In genomic region chr10:99791831-99792230, GRCh38 we compare ENCODE assay signal across 22 cellular contexts. TPM values are rescaled to one million over a fixed set of nuclear protein-coding genes. Genes with fewer than 3 reads are reported as not detected.
A peak's percentile ranks its signal among the peaks of the same experiment; 100 is the strongest.
DNase-seq lines count a peak whose midpoint lies in the region; ATAC-seq, FAIRE-seq and TF ChIP-seq lines count a peak whose summit lies in the region.
"Had no signal": no experiment of that assay in that cellular context is flagged by ENCODE, and none has a peak within 500 bp of the region (broad histone marks: within the 10 kb centered on the region; RNA-seq: fewer than 3 reads in every experiment).

No MANE protein-coding gene starts in this region.

- H4K91ac ChIP-seq in IMR-90 (ENCODE audit: insufficient read depth, low read depth, low read length): no peak overlapping the region

- H3K9ac ChIP-seq in IMR-90 (ENCODE audit: low read depth, low read length) (no peak overlapping the region), K562 (ENCODE audit: insufficient read depth in 1 of 2, low read depth in 2 of 2, low read length in 2 of 2) (no peak overlapping the region), keratinocyte (ENCODE audit: control insufficient read depth, extremely low read depth, insufficient read depth, low read length) (no peak overlapping the region)
- H3K9ac ChIP-seq: BLaER1 treated with 17β-estradiol and CSF1 and Interleukin-3, amounts not matched to agents 10 nM and 100 nM had no signal

- no peaks in the 10 kb centered on the region for H3K9me3 ChIP-seq in A549
- H3K9me3 ChIP-seq in IMR-90 (ENCODE audit: control insufficient read depth, insufficient read depth, low read length): no peaks in the 10 kb centered on the region
- H3K9me3 ChIP-seq in K562 (replicated peaks; ENCODE audit: control insufficient read depth, insufficient read depth, low read depth, low read length): no peaks in the 10 kb centered on the region
- H3K9me3 ChIP-seq in keratinocyte (ENCODE audit: control insufficient read depth, low read depth, low read length): no peaks in the 10 kb centered on the region
- H3K9me3 ChIP-seq: BLaER1 treated with 17β-estradiol and CSF1 and Interleukin-3, amounts not matched to agents 10 nM and 100 nM; Caco-2 had no signal

- H2BK120ac ChIP-seq in IMR-90 (ENCODE audit: low read depth, low read length): no peak overlapping the region

- no peak overlapping the region for H3K18ac ChIP-seq in IMR-90 (ENCODE audit: low read depth, low read length)

- H3K4me3 ChIP-seq in A549 (no peak overlapping the region), IMR-90 (ENCODE audit: insufficient read depth, low read depth, low read length) (no peak overlapping the region), K562 (no peak overlapping the region), keratinocyte (ENCODE audit: control insufficient read depth in 2 of 3, extremely low read depth in 1 of 3, insufficient read depth in 2 of 3, low read depth in 1 of 3, low read length in 3 of 3) (no peak overlapping the region)
- H3K4me3 ChIP-seq: BLaER1 treated with 17β-estradiol and CSF1 and Interleukin-3, amounts not matched to agents 10 nM and 100 nM had no signal

- H3K27ac ChIP-seq in A549 (0 out of 6 replicates have a peak overlapping the region, but pooled peaks of 1 of the 2 experiments have one; percentile 2), IMR-90 (ENCODE audit: insufficient read depth, low read length) (no peak overlapping the region), K562 (ENCODE audit: extremely low read depth, low read depth, low read length) (no peak overlapping the region), keratinocyte (ENCODE audit: control insufficient read depth, insufficient read depth, low read length) (no peak overlapping the region)
- H3K27ac ChIP-seq: BLaER1 treated with 17β-estradiol and CSF1 and Interleukin-3, amounts not matched to agents 10 nM and 100 nM; C4-2B had no signal

- no peaks in the 10 kb centered on the region for H3K36me3 ChIP-seq in IMR-90 (ENCODE audit: control insufficient read depth, insufficient read depth, low read length)
- H3K36me3 ChIP-seq in K562 (ENCODE audit: control insufficient read depth, insufficient read depth, low read length): no peaks in the 10 kb centered on the region
- H3K36me3 ChIP-seq in keratinocyte (ENCODE audit: control insufficient read depth in 2 of 2, extremely low read depth in 1 of 2, insufficient read depth in 2 of 2, low read length in 2 of 2): peaks cover 0 to 4% of the 10 kb centered on the region in 2 experiments
- H3K36me3 ChIP-seq: BLaER1 treated with 17β-estradiol and CSF1 and Interleukin-3, amounts not matched to agents 10 nM and 100 nM had no signal

- no peak overlapping the region for H2BK20ac ChIP-seq in IMR-90 (ENCODE audit: low read depth, low read length)

- BruUV-seq in IMR-90 (replicated peaks; lab: Mats Ljungman, UMichigan): no TSS peak
- BruUV-seq in K562 (replicated peaks; lab: Mats Ljungman, UMichigan): no TSS peak

- POLR2A ChIA-PET in A549 (lab: Yijun Ruan, JAX) (interaction anchor here (1.3 to 2.1 kb wide), 2 partner anchors 9 to 59 kb away, joined by 3 to 11 read pairs; partner anchors contain the start of genes ABCC2, COX15 and CUTC), IMR-90 (lab: Charles Lee; ENCODE audit: unreplicated experiment) (no interaction called here), K562 (lab: Yijun Ruan, JAX) (no interaction called here)

- no peak for TF ChIP-seq CTCF in A549 (IDR thresholded peaks at IDR 0.05)
- TF ChIP-seq CTCF in IMR-90 (conservative IDR thresholded peaks at IDR 0.05; ENCODE audit: low read depth, low read length): no peak
- TF ChIP-seq CTCF in K562 (IDR thresholded peaks at IDR 0.05 in 2 of 3, conservative IDR thresholded peaks at IDR 0.05 in 1 of 3; ENCODE audit: insufficient read depth in 2 of 3, low read depth in 1 of 3, low read length in 3 of 3): no peak
- no peak for TF ChIP-seq CTCF in keratinocyte (optimal IDR thresholded peaks at IDR 0.05 in 1 of 3, IDR thresholded peaks at IDR 0.05 in 1 of 3, conservative IDR thresholded peaks at IDR 0.05 in 1 of 3; ENCODE audit: extremely low read depth in 1 of 3, insufficient read depth in 2 of 3, low read length in 3 of 3)

- no peak overlapping the region for H3K4ac ChIP-seq in IMR-90 (ENCODE audit: low read depth, low read length)

- H4K20me1 ChIP-seq in IMR-90 (ENCODE audit: insufficient read depth, low read length): no peaks in the 10 kb centered on the region
- no peaks in the 10 kb centered on the region for H4K20me1 ChIP-seq in K562 (replicated peaks; ENCODE audit: control insufficient read depth, insufficient read depth, low read length)
- no peaks in the 10 kb centered on the region for H4K20me1 ChIP-seq in keratinocyte (ENCODE audit: control insufficient read depth, extremely low read depth, insufficient read depth, low read length)
- H4K20me1 ChIP-seq: BLaER1 treated with 17β-estradiol and CSF1 and Interleukin-3, amounts not matched to agents 10 nM and 100 nM had no signal

- no peak overlapping the region for H2AK9ac ChIP-seq in IMR-90 (replicated peaks; ENCODE audit: low read depth, low read length, poor library complexity)

- intact Hi-C loops in IMR-90 (cut with micrococcal nuclease) (no loop called here), K562 (cut with micrococcal nuclease) (no loop called here)

- no peak overlapping the region for H2AK5ac ChIP-seq in IMR-90 (ENCODE audit: low read depth, low read length)

- no peak overlapping the region for H3K14ac ChIP-seq in IMR-90 (replicated peaks; ENCODE audit: low read depth, low read length)

- H3K4me2 ChIP-seq in A549 (peak overlapping the region; percentile 31), IMR-90 (ENCODE audit: low read depth, low read length) (no peak overlapping the region), K562 (ENCODE audit: insufficient read depth, low read length) (no peak overlapping the region), keratinocyte (ENCODE audit: control insufficient read depth, extremely low read depth, insufficient read depth, low read depth, low read length) (no peak overlapping the region)
- H3K4me2 ChIP-seq: BLaER1 treated with 17β-estradiol and CSF1 and Interleukin-3, amounts not matched to agents 10 nM and 100 nM had no signal

- TF ChIP-seq RAD21 in A549 (conservative IDR thresholded peaks at IDR 0.05 in 1 of 2, IDR thresholded peaks at IDR 0.05 in 1 of 2) (no peak), IMR-90 (IDR thresholded peaks at IDR 0.05; ENCODE audit: low read length) (no peak), K562 (CRISPR knock-in tag; conservative IDR thresholded peaks at IDR 0.05 in 1 of 2, IDR thresholded peaks at IDR 0.05 in 1 of 2) (no peak)

- TF ChIP-seq POLR2A in A549 (IDR thresholded peaks at IDR 0.05; ENCODE audit: low read length): no peak
- TF ChIP-seq POLR2A in IMR-90 (IDR thresholded peaks at IDR 0.05; ENCODE audit: low read depth, low read length): no peak
- TF ChIP-seq POLR2A in K562 (conservative IDR thresholded peaks at IDR 0.05): no peak

- no peak overlapping the region for H2AFZ ChIP-seq in IMR-90 (replicated peaks; ENCODE audit: low read length, poor library complexity)
- no peak overlapping the region for H2AFZ ChIP-seq in K562 (ENCODE audit: low read depth, low read length)
- H2AFZ ChIP-seq in keratinocyte (ENCODE audit: control insufficient read depth, low read length): no peak overlapping the region

- FAIRE-seq in A549 (lab: Jason Lieb, UNC): peak; percentile 13
- no peak for FAIRE-seq in K562 (lab: Jason Lieb, UNC)
- peak; percentile 56 for FAIRE-seq in keratinocyte (lab: Jason Lieb, UNC)
- FAIRE-seq: A204.1, D721Med, G401.6, GM12891, GM19239 had no signal

- in situ Hi-C loops in IMR-90 (cut with MboI; ENCODE audit: low sequenced_read_pairs): no loop called here
- in situ Hi-C loops in K562 (cut with MboI): no loop called here

- H3K79me2 ChIP-seq in K562 (ENCODE audit: control insufficient read depth, insufficient read depth, low read length) (no peaks in the 10 kb centered on the region), keratinocyte (ENCODE audit: control insufficient read depth, insufficient read depth, low read length) (no peaks in the 10 kb centered on the region)

- H3K27me3 ChIP-seq in IMR-90 (ENCODE audit: control insufficient read depth, insufficient read depth, low read length): no peaks in the 10 kb centered on the region
- H3K27me3 ChIP-seq in K562 (ENCODE audit: control insufficient read depth in 2 of 2, insufficient read depth in 2 of 2, low read length in 2 of 2): peaks cover 6 to 13% of the 10 kb centered on the region in 2 experiments; a peak in 4 of 5 replicates
- H3K27me3 ChIP-seq in keratinocyte (ENCODE audit: control insufficient read depth, extremely low read depth, insufficient read depth, low read length): no peaks in the 10 kb centered on the region
- H3K27me3 ChIP-seq: BLaER1 treated with 17β-estradiol and CSF1 and Interleukin-3, amounts not matched to agents 10 nM and 100 nM had no signal

- dilution Hi-C loops in IMR-90 (cut with HindIII; ENCODE audit: low sequenced_read_pairs, unreplicated experiment) (no loop called here), keratinocyte (cut with MboI; ENCODE audit: extremely low pct_ligation_motif_present, low sequenced_read_pairs) (no loop called here)

- no peak overlapping the region for H2BK5ac ChIP-seq in IMR-90 (ENCODE audit: low read depth, low read length, poor library complexity, severe bottlenecking)

- ATAC-seq in A549 (no peak; a peak in 1 of 6 replicates), IMR-90 (ENCODE audit: low read depth) (no peak), K562 (no peak), GM21723 (IDR thresholded peaks at IDR 0.05; ENCODE audit: unreplicated experiment) (no peak), GM21447 (IDR thresholded peaks at IDR 0.05; ENCODE audit: unreplicated experiment) (no peak)
- ATAC-seq: CD8-positive, alpha-beta T cell had no signal

- H4K5ac ChIP-seq in IMR-90 (ENCODE audit: low read depth, low read length): no peak overlapping the region

- no peaks in the 10 kb centered on the region for H3K79me1 ChIP-seq in IMR-90 (ENCODE audit: low read depth in 1 of 2, low read length in 2 of 2)

- 65% methylated on average over 3 of the region's 3 CpGs for WGBS in A549 (ENCODE audit: missing lambda C conversion rate)
- no CpG with 5 or more reads among the region's 3 CpGs for WGBS in IMR-90 (ENCODE audit: extremely low coverage in 2 of 2, insufficient read length in 1 of 2), 2 experiments
- WGBS in K562 (ENCODE audit: insufficient coverage, low coverage, missing lambda C conversion rate): 4% methylated on average over 3 of the region's 3 CpGs

- no peak overlapping the region for H3K23ac ChIP-seq in IMR-90 (ENCODE audit: low read depth, low read length)

- DNase-seq in A549 (ENCODE audit: low read depth in 1 of 2, low spot score in 1 of 2) (no peak), IMR-90 (no peak), K562 (ENCODE audit: extremely low read depth in 1 of 4, low spot score in 3 of 4) (no peak), keratinocyte (ENCODE audit: low read depth, low spot score) (no peak), NCI-H146 (lab: John Stamatoyannopoulos, UW) (no peak)
- DNase-seq: 8988T; AML-193; Caco-2; Calu3; CD4-positive, alpha-beta T cell; CD8-positive, alpha-beta T cell; DMS79 treated with DMSO at 0.1 percent for 48 hours; GF-D8 had no signal

- CTCF ChIA-PET in A549 (lab: Yijun Ruan, JAX): interaction anchor here (1.8 to 4.1 kb wide), 3 partner anchors 15 to 59 kb away, joined by 5 to 21 read pairs (median 6); partner anchors contain the start of genes COX15 and CUTC
- CTCF ChIA-PET in IMR-90 (lab: Yijun Ruan, JAX): no interaction called here
- CTCF ChIA-PET in K562 (lab: Yijun Ruan, JAX; ENCODE audit: low intra/inter-chr PET ratio): no interaction called here

- H4K8ac ChIP-seq in IMR-90 (ENCODE audit: low read depth in 2 of 2, low read length in 2 of 2): no peak overlapping the region

- no peak for TF ChIP-seq EP300 in A549 (IDR thresholded peaks at IDR 0.05)
- no peak for TF ChIP-seq EP300 in K562 (IDR thresholded peaks at IDR 0.05; ENCODE audit: low read length)

- no peak overlapping the region for H2BK15ac ChIP-seq in IMR-90 (ENCODE audit: low read depth, low read length)

- H3K4me1 ChIP-seq in A549: peaks cover 65% of the 10 kb centered on the region
- peaks cover 2% of the 10 kb centered on the region for H3K4me1 ChIP-seq in IMR-90 (ENCODE audit: control insufficient read depth, insufficient read depth, low read length)
- H3K4me1 ChIP-seq in K562 (replicated peaks in 1 of 2; ENCODE audit: control insufficient read depth in 2 of 2, insufficient read depth in 2 of 2, low read length in 2 of 2): no peaks in the 10 kb centered on the region
- no peaks in the 10 kb centered on the region for H3K4me1 ChIP-seq in keratinocyte (ENCODE audit: control insufficient read depth, extremely low read depth, insufficient read depth, low read length)
- H3K4me1 ChIP-seq: BLaER1 treated with 17β-estradiol and CSF1 and Interleukin-3, amounts not matched to agents 10 nM and 100 nM; Caco-2 had no signal

- H3K56ac ChIP-seq in IMR-90 (ENCODE audit: extremely low read depth, insufficient read depth, low read length): no peak overlapping the region

- 0 out of 2 replicates have a peak, but pooled peaks cover 3% of the 10 kb centered on the region for H3K9me1 ChIP-seq in IMR-90 (ENCODE audit: insufficient read depth, low read length)
- H3K9me1 ChIP-seq in K562 (ENCODE audit: control insufficient read depth, insufficient read depth, low read length): no peaks in the 10 kb centered on the region
- H3K9me1 ChIP-seq in keratinocyte (ENCODE audit: control insufficient read depth, extremely low read depth, insufficient read depth, low read length): no peaks in the 10 kb centered on the region

RNA-seq across cellular contexts. Expression of gene ABCC2, which starts 9.4 kb away (rescaled TPM):
- polyA plus RNA-seq in A549 (2011; rRNA removed): 369 and 431 TPM in 2 replicates
- 170 and 173 TPM in 2 replicates for polyA plus RNA-seq in A549 (2012; cell fraction: cytosol; rRNA removed)
- polyA plus RNA-seq in A549 (2012; cell fraction: nucleus; rRNA removed): 487 and 726 TPM in 2 replicates
- 164 to 192 TPM (median 173 TPM) in 3 replicates for polyA plus RNA-seq in A549 (2017; fragmentation: RNase III; extraction: RNeasy Plus Mini Kit Qiagen cat#74134 plus additional on column Dnase treatment)
- polyA minus RNA-seq in A549 (2011; rRNA and poly(A)+ RNA removed): 358 and 400 TPM in 2 replicates
- total RNA-seq in IMR-90 (2012; rRNA removed): 0.28 and 0.36 TPM in 2 replicates
- polyA plus RNA-seq in IMR-90 (2012; rRNA removed): 0.21 and 0.22 TPM in 2 replicates
- 0.05 TPM in 2 replicates for polyA plus RNA-seq in IMR-90 (2012; cell fraction: cytosol; rRNA removed)
- polyA plus RNA-seq in IMR-90 (2012; cell fraction: nucleus; rRNA removed; ENCODE audit: low replicate concordance): 0.40 and 0.83 TPM in 2 replicates
- 0.86 and 1.1 TPM in 2 replicates for total RNA-seq in K562 (2011; cell fraction: chromatin; rRNA removed; ENCODE audit: low replicate concordance)
- 0.13 and 0.17 TPM in 2 replicates for total RNA-seq in K562 (2011; cell fraction: nucleolus; rRNA removed)
- total RNA-seq in K562 (2011; cell fraction: nucleoplasm; rRNA removed): 0.07 TPM in 1 of 2 replicates, not detected in the other
- 0.05 and 0.24 TPM in 2 replicates for total RNA-seq in K562 (2014; rRNA removed)
- total RNA-seq in K562 (2014; rRNA removed; fragmentation: Illumina TruSeq; extraction: Trizol): 0.11 and 0.19 TPM in 2 replicates
- 0.11 and 0.18 TPM in 2 replicates for total RNA-seq in K562 (2015; rRNA removed; fragmentation: Illumina TruSeq; extraction: Trizol)
- 0.11 and 0.34 TPM in 2 replicates for total RNA-seq in K562 (2021)
- 0.14 and 0.22 TPM in 2 replicates for polyA plus RNA-seq in K562 (2011; rRNA removed)
- 0.16 and 0.21 TPM in 2 replicates for polyA plus RNA-seq in K562 (2011; cell fraction: cytosol; rRNA removed)
- 0.60 and 0.66 TPM in 2 replicates for polyA plus RNA-seq in K562 (2011; cell fraction: nucleus; rRNA removed)
- 0.07 and 0.08 TPM in 2 replicates for polyA plus RNA-seq in K562 (2012)
- 0.09 and 0.17 TPM in 2 replicates for polyA plus RNA-seq in K562 (2014; fragmentation: Illumina TruSeq; extraction: Trizol)
- polyA plus RNA-seq in K562 (2014; fragmentation: Nextera tagmentation; extraction: Ambion mirVana): under 1 TPM in 1 of 2 experiments, not detected in 1; 0.03 TPM
- 0.04 TPM in 1 of 2 replicates, not detected in the other for polyA plus RNA-seq in K562 (2014; rRNA removed)
- polyA minus RNA-seq in K562 (2011; rRNA and poly(A)+ RNA removed): 0.21 and 0.39 TPM in 2 replicates
- polyA minus RNA-seq in K562 (2011; cell fraction: cytosol; rRNA and poly(A)+ RNA removed): 2.1 and 2.8 TPM in 2 replicates
- 0.67 and 0.81 TPM in 2 replicates for polyA minus RNA-seq in K562 (2011; cell fraction: nucleus; rRNA and poly(A)+ RNA removed)
- polyA plus RNA-seq in keratinocyte: 2.3 to 3.3 TPM (median 2.5 TPM) in 3 replicates
- polyA plus RNA-seq in keratinocyte (2011; ENCODE audit: low read depth): 2.2 TPM
- 0.71 and 1.8 TPM in 2 replicates for polyA plus RNA-seq in keratinocyte (2011; cell fraction: cytosol; rRNA removed)
- 8.4 and 8.6 TPM in 2 replicates for polyA plus RNA-seq in keratinocyte (2011; cell fraction: nucleus; rRNA removed)
- polyA plus RNA-seq in keratinocyte (2012; ENCODE audit: low replicate concordance): 1.1 and 1.3 TPM in 2 replicates
- polyA minus RNA-seq in keratinocyte: 2.7 to 8.1 TPM (median 7.4 TPM) in 3 replicates
- 4.6 TPM for polyA minus RNA-seq in keratinocyte (2011; cell fraction: cytosol; rRNA and poly(A)+ RNA removed)
- 7.6 and 15.6 TPM in 2 replicates for polyA minus RNA-seq in keratinocyte (2011; cell fraction: nucleus; rRNA and poly(A)+ RNA removed)

RNA-seq across cellular contexts. Expression of gene CUTC, which starts 59.8 kb away (rescaled TPM):
- polyA plus RNA-seq in A549 (2011; rRNA removed): 48.3 and 66.5 TPM in 2 replicates
- 31.4 and 39.9 TPM in 2 replicates for polyA plus RNA-seq in A549 (2012; cell fraction: cytosol; rRNA removed)
- polyA plus RNA-seq in A549 (2012; cell fraction: nucleus; rRNA removed): 13.1 and 26.5 TPM in 2 replicates
- 44.5 to 48.8 TPM (median 47.6 TPM) in 3 replicates for polyA plus RNA-seq in A549 (2017; fragmentation: RNase III; extraction: RNeasy Plus Mini Kit Qiagen cat#74134 plus additional on column Dnase treatment)
- 26.6 and 29.3 TPM in 2 replicates for polyA minus RNA-seq in A549 (2011; rRNA and poly(A)+ RNA removed)
- 7.0 and 17.2 TPM in 2 replicates for total RNA-seq in IMR-90 (2012; rRNA removed)
- 9.1 and 10.2 TPM in 2 replicates for polyA plus RNA-seq in IMR-90 (2012; rRNA removed)
- 2.7 and 5.5 TPM in 2 replicates for polyA plus RNA-seq in IMR-90 (2012; cell fraction: cytosol; rRNA removed)
- polyA plus RNA-seq in IMR-90 (2012; cell fraction: nucleus; rRNA removed; ENCODE audit: low replicate concordance): 1.3 and 11.4 TPM in 2 replicates
- 16.0 and 22.1 TPM in 2 replicates for total RNA-seq in K562 (2011; cell fraction: chromatin; rRNA removed; ENCODE audit: low replicate concordance)
- total RNA-seq in K562 (2011; cell fraction: nucleolus; rRNA removed): 7.2 and 11.4 TPM in 2 replicates
- 13.0 and 13.9 TPM in 2 replicates for total RNA-seq in K562 (2011; cell fraction: nucleoplasm; rRNA removed)
- 16.7 and 23.4 TPM in 2 replicates for total RNA-seq in K562 (2014; rRNA removed)
- total RNA-seq in K562 (2014; rRNA removed; fragmentation: Illumina TruSeq; extraction: Trizol): 32.3 and 34.7 TPM in 2 replicates
- 27.3 and 30.3 TPM in 2 replicates for total RNA-seq in K562 (2015; rRNA removed; fragmentation: Illumina TruSeq; extraction: Trizol)
- 18.6 and 21.6 TPM in 2 replicates for total RNA-seq in K562 (2021)
- polyA plus RNA-seq in K562 (2011; rRNA removed): 38.8 and 49.0 TPM in 2 replicates
- polyA plus RNA-seq in K562 (2011; cell fraction: cytosol; rRNA removed): 14.0 and 27.7 TPM in 2 replicates
- polyA plus RNA-seq in K562 (2011; cell fraction: nucleus; rRNA removed): 14.7 and 19.7 TPM in 2 replicates
- polyA plus RNA-seq in K562 (2012): 17.6 and 26.0 TPM in 2 replicates
- 30.1 and 34.7 TPM in 2 replicates for polyA plus RNA-seq in K562 (2014; fragmentation: Illumina TruSeq; extraction: Trizol)
- 10 to 100 TPM; 47.5 to 69.3 TPM for polyA plus RNA-seq in K562 (2014; fragmentation: Nextera tagmentation; extraction: Ambion mirVana)
- 35.4 and 36.0 TPM in 2 replicates for polyA plus RNA-seq in K562 (2014; rRNA removed)
- 30.4 and 40.7 TPM in 2 replicates for polyA minus RNA-seq in K562 (2011; rRNA and poly(A)+ RNA removed)
- 9.6 and 11.0 TPM in 2 replicates for polyA minus RNA-seq in K562 (2011; cell fraction: cytosol; rRNA and poly(A)+ RNA removed)
- 9.3 and 17.5 TPM in 2 replicates for polyA minus RNA-seq in K562 (2011; cell fraction: nucleus; rRNA and poly(A)+ RNA removed)
- polyA plus RNA-seq in keratinocyte: 16.7 to 29.5 TPM (median 24.3 TPM) in 3 replicates
- polyA plus RNA-seq in keratinocyte (2011; ENCODE audit: low read depth): 17.5 TPM
- polyA plus RNA-seq in keratinocyte (2011; cell fraction: cytosol; rRNA removed): 18.6 and 22.1 TPM in 2 replicates
- polyA plus RNA-seq in keratinocyte (2011; cell fraction: nucleus; rRNA removed): 22.3 and 28.0 TPM in 2 replicates
- 18.6 and 25.9 TPM in 2 replicates for polyA plus RNA-seq in keratinocyte (2012; ENCODE audit: low replicate concordance)
- 10.7 to 15.8 TPM (median 11.1 TPM) in 3 replicates for polyA minus RNA-seq in keratinocyte
- 9.0 TPM for polyA minus RNA-seq in keratinocyte (2011; cell fraction: cytosol; rRNA and poly(A)+ RNA removed)
- polyA minus RNA-seq in keratinocyte (2011; cell fraction: nucleus; rRNA and poly(A)+ RNA removed): 10.0 and 16.6 TPM in 2 replicates

RNA-seq across cellular contexts. Expression of gene COX15, which starts 59.9 kb away (rescaled TPM):
- polyA plus RNA-seq in A549 (2011; rRNA removed) (54.4 and 54.7 TPM in 2 replicates), A549 (2017; fragmentation: RNase III; extraction: RNeasy Plus Mini Kit Qiagen cat#74134 plus additional on column Dnase treatment) (44.2 to 47.3 TPM (median 45.8 TPM) in 3 replicates), IMR-90 (2012; rRNA removed) (17.3 and 18.9 TPM in 2 replicates), K562 (2011; rRNA removed) (19.1 and 23.9 TPM in 2 replicates), K562 (2014; fragmentation: Illumina TruSeq; extraction: Trizol) (24.4 and 25.7 TPM in 2 replicates), K562 (2014; fragmentation: Nextera tagmentation; extraction: Ambion mirVana) (10 to 100 TPM; 44.4 to 45.1 TPM), K562 (2014; rRNA removed) (15.0 and 17.4 TPM in 2 replicates), keratinocyte (16.8 to 28.4 TPM (median 27.1 TPM) in 3 replicates)
- 22.2 and 25.1 TPM in 2 replicates for polyA plus RNA-seq in A549 (2012; cell fraction: cytosol; rRNA removed)
- polyA plus RNA-seq in A549 (2012; cell fraction: nucleus; rRNA removed): 17.5 and 26.8 TPM in 2 replicates
- 24.6 and 25.7 TPM in 2 replicates for polyA minus RNA-seq in A549 (2011; rRNA and poly(A)+ RNA removed)
- total RNA-seq in IMR-90 (2012; rRNA removed) (40.1 and 41.1 TPM in 2 replicates), K562 (2014; rRNA removed) (18.2 and 20.0 TPM in 2 replicates), K562 (2014; rRNA removed; fragmentation: Illumina TruSeq; extraction: Trizol) (23.7 and 25.4 TPM in 2 replicates), K562 (2015; rRNA removed; fragmentation: Illumina TruSeq; extraction: Trizol) (18.1 and 19.1 TPM in 2 replicates), K562 (2021) (26.5 and 28.2 TPM in 2 replicates)
- 7.5 and 11.5 TPM in 2 replicates for polyA plus RNA-seq in IMR-90 (2012; cell fraction: cytosol; rRNA removed)
- polyA plus RNA-seq in IMR-90 (2012; cell fraction: nucleus; rRNA removed; ENCODE audit: low replicate concordance): 9.7 and 24.9 TPM in 2 replicates
- total RNA-seq in K562 (2011; cell fraction: chromatin; rRNA removed; ENCODE audit: low replicate concordance): 12.4 and 24.7 TPM in 2 replicates
- 10.5 and 11.8 TPM in 2 replicates for total RNA-seq in K562 (2011; cell fraction: nucleolus; rRNA removed)
- 16.9 and 26.6 TPM in 2 replicates for total RNA-seq in K562 (2011; cell fraction: nucleoplasm; rRNA removed)
- 9.2 and 12.2 TPM in 2 replicates for polyA plus RNA-seq in K562 (2011; cell fraction: cytosol; rRNA removed)
- polyA plus RNA-seq in K562 (2011; cell fraction: nucleus; rRNA removed): 15.9 and 17.6 TPM in 2 replicates
- polyA plus RNA-seq in K562 (2012): 22.1 and 23.4 TPM in 2 replicates
- polyA minus RNA-seq in K562 (2011; rRNA and poly(A)+ RNA removed): 16.1 and 23.9 TPM in 2 replicates
- polyA minus RNA-seq in K562 (2011; cell fraction: cytosol; rRNA and poly(A)+ RNA removed): 9.1 and 12.5 TPM in 2 replicates
- 5.3 and 6.4 TPM in 2 replicates for polyA minus RNA-seq in K562 (2011; cell fraction: nucleus; rRNA and poly(A)+ RNA removed)
- 5.2 TPM for polyA plus RNA-seq in keratinocyte (2011; ENCODE audit: low read depth)
- polyA plus RNA-seq in keratinocyte (2011; cell fraction: cytosol; rRNA removed): 16.2 and 20.0 TPM in 2 replicates
- 21.1 and 22.9 TPM in 2 replicates for polyA plus RNA-seq in keratinocyte (2011; cell fraction: nucleus; rRNA removed)
- 13.9 and 25.0 TPM in 2 replicates for polyA plus RNA-seq in keratinocyte (2012; ENCODE audit: low replicate concordance)
- polyA minus RNA-seq in keratinocyte: 12.0 to 21.9 TPM (median 15.9 TPM) in 3 replicates
- 11.1 TPM for polyA minus RNA-seq in keratinocyte (2011; cell fraction: cytosol; rRNA and poly(A)+ RNA removed)
- polyA minus RNA-seq in keratinocyte (2011; cell fraction: nucleus; rRNA and poly(A)+ RNA removed): 6.9 and 14.4 TPM in 2 replicates

Comparison
In these comparisons a context has a peak if more than half of its experiments do, and no peak if none do; other contexts are left out.
1. RNA of gene ABCC2, which starts 9.4 kb away (polyA plus RNA-seq): 164 to 726 TPM in A549; 0.71 to 8.6 TPM in keratinocyte, 0.05 to 0.83 TPM in IMR-90 and 0.03 to 0.66 TPM in K562; every median in the first group is over 10 times any median in the second.
2. Of the 35 proteins assayed by ChIP-seq in both K562 and A549: peak only in K562: none; only in A549: MAFK; in both: none; in neither: 34.